8 cellular contexts compared by ENCODE assay signal in the genomic region with DNA sequence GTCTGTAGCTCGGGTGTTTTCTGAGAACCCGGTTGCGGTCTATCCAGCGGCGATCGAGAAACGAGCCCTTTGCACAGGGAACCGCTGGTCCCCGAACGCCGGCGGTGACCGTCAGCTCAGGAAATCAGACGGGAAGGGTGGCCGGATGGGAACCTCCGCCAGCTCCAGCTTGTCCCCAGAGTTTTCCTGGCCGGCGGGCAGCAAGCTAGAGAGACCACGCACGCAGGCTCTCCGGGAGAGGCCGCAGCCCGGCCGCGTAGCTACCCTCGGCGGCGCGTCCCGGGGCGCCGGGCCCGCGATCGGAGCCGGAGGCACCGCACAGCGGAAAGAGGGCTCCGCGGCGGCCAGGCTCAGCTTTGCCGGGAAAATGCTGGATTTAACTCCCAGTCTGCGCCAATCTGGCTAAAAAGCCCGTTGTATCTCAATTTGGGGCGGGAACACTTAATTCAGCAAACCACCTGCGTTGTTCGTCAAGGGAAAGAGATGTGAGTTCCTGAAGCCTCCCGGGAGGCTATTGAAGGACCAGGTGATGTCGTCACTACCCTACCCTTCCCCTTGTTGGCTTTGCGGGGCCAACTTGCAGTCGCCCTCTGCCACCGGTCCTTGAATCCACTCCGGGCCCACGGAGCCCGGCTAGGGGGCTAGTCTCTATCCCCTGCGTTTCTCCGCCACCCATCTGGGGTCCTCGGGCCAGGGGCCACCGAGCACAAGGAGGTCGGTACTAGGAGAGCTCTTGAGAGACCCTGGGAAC. TPM values are rescaled to one million over a fixed set of nuclear protein-coding genes. Genes with fewer than 3 reads are reported as not detected.
DNase-seq lines count a peak whose midpoint lies in the region; ATAC-seq and TF ChIP-seq lines count a peak whose summit lies in the region.

No MANE protein-coding gene starts in this region.

- H3K27me3 ChIP-seq in mesendoderm (ENCODE audit: insufficient read depth, low read length, poor library complexity): peaks cover 26% of the 10 kb centered on the region
- H3K27me3 ChIP-seq in testis: no peaks in the 10 kb centered on the region

- peak overlapping the region; percentile 39 for H3K9ac ChIP-seq in mesendoderm (ENCODE audit: low read length)

- H3K4me3 ChIP-seq in WI38 (ENCODE audit: low read depth, low read length): peak overlapping the region; percentile 51
- H3K4me3 ChIP-seq in mesendoderm (ENCODE audit: low read length): peak overlapping the region; percentile 23
- H3K4me3 ChIP-seq in testis: peak overlapping the region; percentile 53 to 58

- no peak overlapping the region for H3K27ac ChIP-seq in mesendoderm (ENCODE audit: low read depth, low read length)
- peak overlapping the region; percentile 31 to 62 for H3K27ac ChIP-seq in testis

- no peak overlapping the region for H3K4ac ChIP-seq in mesendoderm (ENCODE audit: low read depth, low read length)

- H3K4me3 Mint-ChIP-seq in endothelial cell (ENCODE audit: unreplicated experiment): peak overlapping the region; percentile 91

- intact Hi-C loops in testis (cut with DNase I; ENCODE audit: low total_unique reads): no loop called here

- no peak overlapping the region for H2BK120ac ChIP-seq in mesendoderm (ENCODE audit: low read depth, low read length)

- H3K4me1 ChIP-seq in mesendoderm (ENCODE audit: control insufficient read depth, low read depth, low read length) (peaks cover 2% of the 10 kb centered on the region), testis (peaks cover 5% of the 10 kb centered on the region)

- no peak overlapping the region for H3K18ac ChIP-seq in mesendoderm (ENCODE audit: low read length)

- no peak overlapping the region for H2BK15ac ChIP-seq in mesendoderm (replicated peaks; ENCODE audit: low read depth)

- no peak for TF ChIP-seq POLR2A in testis (IDR thresholded peaks at IDR 0.05)

- TF ChIP-seq CTCF in WI38 (IDR thresholded peaks at IDR 0.05; ENCODE audit: low read depth, low read length) (no peak), endothelial cell (IDR thresholded peaks at IDR 0.05; ENCODE audit: unreplicated experiment) (no peak), testis (IDR thresholded peaks at IDR 0.05) (no peak)

- H3K9me3 Mint-ChIP-seq in endothelial cell (ENCODE audit: unreplicated experiment): no peaks in the 10 kb centered on the region

- H3K27ac Mint-ChIP-seq in endothelial cell (ENCODE audit: unreplicated experiment): peak overlapping the region; percentile 68

- no peak overlapping the region for H3K23ac ChIP-seq in mesendoderm (ENCODE audit: low read length)

- H4K5ac ChIP-seq in mesendoderm (ENCODE audit: low read length): no peak overlapping the region

- H3K79me2 ChIP-seq in mesendoderm (ENCODE audit: control insufficient read depth, insufficient read depth, low read length): no peaks in the 10 kb centered on the region

- no peak overlapping the region for H2AK5ac ChIP-seq in mesendoderm (ENCODE audit: low read length)

- no peak overlapping the region for H4K8ac ChIP-seq in mesendoderm (ENCODE audit: low read depth, low read length)

- no peak for DNase-seq in activated CD4-positive, CD25-positive, alpha-beta regulatory T cell (lab: John Stamatoyannopoulos, UW)
- peak; percentile 70 for DNase-seq in endothelial cell (ENCODE audit: low spot score)
- DNase-seq in mesendoderm: peak; percentile 66
- peak; percentile 33 for DNase-seq in testis
- DNase-seq in HT-29 (ENCODE audit: low spot score): no peak

- no peak overlapping the region for H2BK5ac ChIP-seq in mesendoderm (ENCODE audit: low read length)

- H3K4me2 ChIP-seq in mesendoderm (ENCODE audit: low read length): peak overlapping the region; percentile 75

- WGBS in mesendoderm (ENCODE audit: extremely low coverage, insufficient coverage, low lambda C conversion rate): no CpG with 5 or more reads among the region's 60 CpGs
- WGBS in testis, 2 donors: 4 to 11% methylated on average over 24 to 57 of the region's 60 CpGs

- H3K36me3 Mint-ChIP-seq in endothelial cell (ENCODE audit: low read depth, unreplicated experiment): no peaks in the 10 kb centered on the region

- peaks cover 4% of the 10 kb centered on the region for H3K27me3 Mint-ChIP-seq in endothelial cell (ENCODE audit: unreplicated experiment)

- no peaks in the 10 kb centered on the region for H3K9me3 ChIP-seq in testis

- peak; percentile 8 to 26 for ATAC-seq in activated CD4-positive, CD25-positive, alpha-beta regulatory T cell treated with anti-CD3 and anti-CD28 coated beads, Interleukin-2, amount 50 U/mL, for 24 hours
- ATAC-seq in HG03378 (IDR thresholded peaks at IDR 0.05; ENCODE audit: unreplicated experiment): no peak

- H3K36me3 ChIP-seq in mesendoderm (ENCODE audit: control insufficient read depth, insufficient read depth, low read length) (no peaks in the 10 kb centered on the region), testis (ENCODE audit: low read depth, missing control alignments) (no peaks in the 10 kb centered on the region)

- H3K56ac ChIP-seq in mesendoderm (ENCODE audit: low read length): peak overlapping the region; percentile 65

- peaks cover 43% of the 10 kb centered on the region for H3K4me1 Mint-ChIP-seq in endothelial cell (ENCODE audit: unreplicated experiment)

- no peaks in the 10 kb centered on the region for H3K79me1 ChIP-seq in mesendoderm (ENCODE audit: low read length)

RNA-seq across cellular contexts. Expression of a gene that starts 0.9 kb away (rescaled TPM):
- total RNA-seq in endothelial cell (ENCODE audit: unreplicated experiment): 10.0 TPM
- 0.08 TPM for polyA plus RNA-seq in mesendoderm (2013, experiment 1 of 2)
- 0.13 TPM for polyA plus RNA-seq in mesendoderm (2013, experiment 2 of 2)
- total RNA-seq in testis: under 1 TPM in 1 of 2 donors, not detected in 1; 0.25 TPM
- polyA plus RNA-seq in testis (ENCODE audit: insufficient read depth, low read depth, low replicate concordance): 0.25 TPM
- not detected in 2 replicates for total RNA-seq in HT-29 (2014; rRNA removed; shearing (Covaris generic))

RNA-seq across cellular contexts. Expression of a gene that starts 43.6 kb away (rescaled TPM):
- total RNA-seq in endothelial cell (ENCODE audit: unreplicated experiment): 84.2 TPM
- polyA plus RNA-seq in mesendoderm (2013, experiment 1 of 2): 39.3 TPM
- 38.4 TPM for polyA plus RNA-seq in mesendoderm (2013, experiment 2 of 2)
- total RNA-seq in testis: 10 to 100 TPM; 13.3 to 13.9 TPM
- polyA plus RNA-seq in testis (ENCODE audit: insufficient read depth, low read depth, low replicate concordance): 32.3 TPM
- 10.2 and 10.7 TPM in 2 replicates for total RNA-seq in HT-29 (2014; rRNA removed; shearing (Covaris generic))

Comparison
In these comparisons a context has a peak if more than half of its experiments do, and no peak if none do; other contexts are left out.
1. DNase-seq: peak in endothelial cell (single experiment), mesendoderm (single experiment) and testis (single experiment); none in activated CD4-positive, CD25-positive, alpha-beta regulatory T cell (0 of 4) and HT-29 (single experiment).
2. Peak in every context shown above with its lines, with median percentiles within 50 percentile points of each other: H3K4me3 ChIP-seq.